In genomic region chr2:140064241-140064640, GRCh38 we compare ENCODE assay signal across 23 cellular contexts.
"Had no signal": no experiment of that assay in that cellular context is flagged by ENCODE, and none has a peak within 500 bp of the region (broad histone marks: within the 10 kb centered on the region; RNA-seq: fewer than 3 reads in every experiment).

No MANE protein-coding gene starts in this region.

- H3K36me3 Mint-ChIP-seq: IgD-negative memory B cell, T-cell had no signal

- H3K4me3 Mint-ChIP-seq: IgD-negative memory B cell; T-cell; T-helper 1 cell treated with Interleukin-12 subunit alpha and Interleukin-12 subunit beta and Interleukin-4 antibody, amounts not matched to agents 30 μg/mL and 1 μg/mL, for 36 hours had no signal

- H3K27ac Mint-ChIP-seq: T-cell; T-helper 1 cell treated with Interleukin-12 subunit alpha and Interleukin-12 subunit beta and Interleukin-4 antibody, amounts not matched to agents 30 μg/mL and 1 μg/mL, for 36 hours had no signal

- ATAC-seq: K562, T-cell had no signal

- DNase-seq: Kasumi-1, MM.1S, NCI-H1092 treated with DMSO at 0.1 percent for 48 hours, NCI-H1436, NCI-H187 treated with DMSO at 0.1 percent for 48 hours, NCI-H2029 treated with DMSO at 0.1 percent for 48 hours, NCI-H226, NCI-H446, NCI-H510A, NCI-H524 treated with DMSO at 0.1 percent for 48 hours, NCI-H69, NCI-H774, Right ventricle myocardium superior, RPMI8226, SIG-M5, SK-N-SH, SW 1271, T-cell had no signal

- H3K9me3 ChIP-seq: SK-N-SH had no signal

- H3K4me1 Mint-ChIP-seq: IgD-negative memory B cell, T-cell had no signal

- H3K4me3 ChIP-seq: K562 had no signal

- H3K27me3 Mint-ChIP-seq: IgD-negative memory B cell, T-cell had no signal

- H3K27ac ChIP-seq: HL-60, KMS-11 had no signal
